1 cellular context compared by ENCODE assay signal in genomic region chr17:38693700-38694329, GRCh38.
A peak's percentile ranks its signal among the peaks of the same experiment; 100 is the strongest.
TF ChIP-seq lines count a peak whose summit lies in the region.

No MANE protein-coding gene starts in this region.

TF ChIP-seq in HepG2, 621 proteins besides CTCF, POLR2A, EP300 and RAD21 (continued from another document and continues in another):
- TF ChIP-seq MNT (IDR thresholded peaks at IDR 0.05) (no peak), FOSL2 (CRISPR knock-in tag; IDR thresholded peaks at IDR 0.05) (no peak), KAT8 (CRISPR knock-in tag; IDR thresholded peaks at IDR 0.05) (peak; percentile 31; the same call in 1 of the 2 replicates), ZNF75D (CRISPR knock-in tag; IDR thresholded peaks at IDR 0.05; ENCODE audit: borderline replicate concordance) (no peak), DR1 (CRISPR knock-in tag; IDR thresholded peaks at IDR 0.05) (no peak), HNRNPL (IDR thresholded peaks at IDR 0.05; ENCODE audit: low read depth, low read length) (no peak), DMAP1 (CRISPR knock-in tag; IDR thresholded peaks at IDR 0.05) (peak; percentile 59), NBN (conservative IDR thresholded peaks at IDR 0.05) (no peak), NR0B2 (CRISPR knock-in tag; IDR thresholded peaks at IDR 0.05) (no peak; the same call in 1 of the 2 replicates), ZNF766 (CRISPR knock-in tag; IDR thresholded peaks at IDR 0.05; ENCODE audit: borderline replicate concordance) (no peak), FOXP4 (CRISPR knock-in tag; IDR thresholded peaks at IDR 0.05) (no peak; the same call in 1 of the 2 replicates), KMT2B (CRISPR knock-in tag; IDR thresholded peaks at IDR 0.05) (no peak), EED (CRISPR knock-in tag; IDR thresholded peaks at IDR 0.05) (peak; percentile 47; the same call in 1 of the 2 replicates), RARA (CRISPR knock-in tag; IDR thresholded peaks at IDR 0.05) (no peak), ZNF335 (CRISPR knock-in tag; IDR thresholded peaks at IDR 0.05) (no peak), FUBP1 (CRISPR knock-in tag; IDR thresholded peaks at IDR 0.05; ENCODE audit: borderline replicate concordance) (no peak), ZSCAN12 (CRISPR knock-in tag; IDR thresholded peaks at IDR 0.05) (no peak), ZBTB40 (IDR thresholded peaks at IDR 0.05) (no peak), ZBTB40 (CRISPR knock-in tag; IDR thresholded peaks at IDR 0.05) (no peak), ZNF33B (CRISPR knock-in tag; IDR thresholded peaks at IDR 0.05) (no peak), POLR2AphosphoS5 (IDR thresholded peaks at IDR 0.05; ENCODE audit: low read depth, low read length) (no peak), NFKB2 (CRISPR knock-in tag; IDR thresholded peaks at IDR 0.05; ENCODE audit: borderline replicate concordance) (peak; percentile 62; the same call in 1 of the 2 replicates), HMGXB3 (CRISPR knock-in tag; IDR thresholded peaks at IDR 0.05; ENCODE audit: borderline replicate concordance) (no peak), ZNF512 (CRISPR knock-in tag; IDR thresholded peaks at IDR 0.05) (no peak), SP140L (CRISPR knock-in tag; IDR thresholded peaks at IDR 0.05; ENCODE audit: borderline replicate concordance) (no peak), ZNF383 (CRISPR knock-in tag; IDR thresholded peaks at IDR 0.05; ENCODE audit: borderline replicate concordance) (0 out of 2 replicates have a peak, but pooled peaks have one; percentile 23), ZNF772 (CRISPR knock-in tag; IDR thresholded peaks at IDR 0.05) (peak; percentile 78; the same call in 1 of the 2 replicates), PLSCR1 (CRISPR knock-in tag; IDR thresholded peaks at IDR 0.05; ENCODE audit: borderline replicate concordance) (no peak), ZBTB33 (CRISPR knock-in tag; IDR thresholded peaks at IDR 0.05) (no peak)
